In genomic region chr6:32190946-32191677, GRCh38 we compare ENCODE assay signal across 9 cellular contexts. TPM values are rescaled to one million over a fixed set of nuclear protein-coding genes. Genes with fewer than 3 reads are reported as not detected.
DNase-seq lines count a peak whose midpoint lies in the region; ATAC-seq and TF ChIP-seq lines count a peak whose summit lies in the region.
"Had no signal": no experiment of that assay in that cellular context is flagged by ENCODE, and none has a peak within 500 bp of the region (broad histone marks: within the 10 kb centered on the region; RNA-seq: fewer than 3 reads in every experiment).

No MANE protein-coding gene starts in this region.

- H3K4me1 Mint-ChIP-seq in activated CD8-positive, alpha-beta memory T cell treated with anti-CD3 and anti-CD28 coated beads, Interleukin-2, amount 10 ng/mL, durations not matched to agents 7 days and 5 days: peaks cover 49% of the 10 kb centered on the region
- H3K4me1 Mint-ChIP-seq in memory B cell: peaks cover 50% of the 10 kb centered on the region

- peak overlapping the region in 4 of 5 donors; percentile 88 to 96 (median 92) for H3K27ac ChIP-seq in adrenal gland
- H3K27ac ChIP-seq in thyroid gland: peak overlapping the region; percentile 97 to 99 (median 98)

- 77 to 85% (median 82%) methylated on average over 6 to 8 of the region's 8 CpGs for WGBS in adrenal gland, 4 donors
- WGBS in thyroid gland, 2 donors: 84 to 86% methylated on average over 8 of the region's 8 CpGs

- H3K36me3 ChIP-seq in adrenal gland (replicated peaks in 1 of 2) (peaks cover 0 to 21% of the 10 kb centered on the region in 2 donors), thyroid gland (peaks cover 6 to 13% of the 10 kb centered on the region in 2 donors)

- H3K4me3 Mint-ChIP-seq in activated CD8-positive, alpha-beta memory T cell treated with anti-CD3 and anti-CD28 coated beads, Interleukin-2, amount 10 ng/mL, durations not matched to agents 7 days and 5 days: peak overlapping the region; percentile 98
- peak overlapping the region; percentile 100 for H3K4me3 Mint-ChIP-seq in memory B cell

- TF ChIP-seq CTCF in adrenal gland (IDR thresholded peaks at IDR 0.05) (no peak), thyroid gland (IDR thresholded peaks at IDR 0.05) (no peak)

- TF ChIP-seq POLR2A in adrenal gland (IDR thresholded peaks at IDR 0.05) (no peak), thyroid gland (IDR thresholded peaks at IDR 0.05) (no peak)

- ATAC-seq in activated CD8-positive, alpha-beta memory T cell treated with anti-CD3 and anti-CD28 coated beads, Interleukin-2, amount 10 ng/mL, durations not matched to agents 7 days and 5 days: no peak
- ATAC-seq in memory B cell (ENCODE audit: low read depth): no peak
- no peak for ATAC-seq in HG02840 (IDR thresholded peaks at IDR 0.05; ENCODE audit: low FRiP score, unreplicated experiment)

- H3K27me3 Mint-ChIP-seq in activated CD8-positive, alpha-beta memory T cell treated with anti-CD3 and anti-CD28 coated beads, Interleukin-2, amount 10 ng/mL, durations not matched to agents 7 days and 5 days: no peaks in the 10 kb centered on the region
- H3K27me3 Mint-ChIP-seq in memory B cell: no peaks in the 10 kb centered on the region

- H3K27ac Mint-ChIP-seq in activated CD8-positive, alpha-beta memory T cell treated with anti-CD3 and anti-CD28 coated beads, Interleukin-2, amount 10 ng/mL, durations not matched to agents 7 days and 5 days: peak overlapping the region; percentile 95
- peak overlapping the region; percentile 95 for H3K27ac Mint-ChIP-seq in memory B cell

- CTCF ChIA-PET in activated CD8-positive, alpha-beta memory T cell treated with anti-CD3 and anti-CD28 coated beads, Interleukin-2, amount 10 ng/mL, durations not matched to agents 7 days and 5 days (lab: Charles Lee): interaction anchor here (4.2 kb wide), 1 partner anchor 13 kb away, joined by 31 read pairs; the partner anchor contains the start of genes AGPAT1 and RNF5

- DNase-seq in activated CD8-positive, alpha-beta memory T cell treated with anti-CD3 and anti-CD28 coated beads, Interleukin-2, amount 10 ng/mL, durations not matched to agents 7 days and 5 days: no peak
- DNase-seq in activated CD8-positive, alpha-beta memory T cell treated with anti-CD3 and anti-CD28 coated beads, Interleukin-2, amount 50 U/mL, for 4 hours: no peak
- peak in 2 of 7 donors; percentile 19 to 20 for DNase-seq in adrenal gland
- DNase-seq in memory B cell (ENCODE audit: low spot score in 2 of 2): no peak
- no peak for DNase-seq in thyroid gland
- no peak for DNase-seq in mesenteric fat pad (ENCODE audit: low spot score)
- no peak for DNase-seq in NCI-H1930 (lab: John Stamatoyannopoulos, UW)
- DNase-seq: effector CD4-positive, alpha-beta T cell had no signal

- H3K9me3 ChIP-seq in adrenal gland (replicated peaks in 1 of 3): no peaks in the 10 kb centered on the region
- H3K9me3 ChIP-seq in thyroid gland: no peaks in the 10 kb centered on the region

- intact Hi-C loops in adrenal gland (cut with DNase I) (loop anchor here in 1 of 2 donors (5.0 kb wide), 1 partner anchor 79 kb away; no protein-coding TSS in a partner anchor), thyroid gland (cut with DNase I) (no loop called here)

- no peak overlapping the region for H3K4me3 ChIP-seq in adrenal gland
- H3K4me3 ChIP-seq in thyroid gland (replicated peaks in 1 of 3): no peak overlapping the region

- no peaks in the 10 kb centered on the region for H3K27me3 ChIP-seq in adrenal gland
- no peaks in the 10 kb centered on the region for H3K27me3 ChIP-seq in thyroid gland

- H3K9me3 Mint-ChIP-seq in activated CD8-positive, alpha-beta memory T cell treated with anti-CD3 and anti-CD28 coated beads, Interleukin-2, amount 10 ng/mL, durations not matched to agents 7 days and 5 days (ENCODE audit: low read depth): no peaks in the 10 kb centered on the region
- H3K9me3 Mint-ChIP-seq in memory B cell: no peaks in the 10 kb centered on the region

- H3K36me3 Mint-ChIP-seq in activated CD8-positive, alpha-beta memory T cell treated with anti-CD3 and anti-CD28 coated beads, Interleukin-2, amount 10 ng/mL, durations not matched to agents 7 days and 5 days: peaks cover 40% of the 10 kb centered on the region
- H3K36me3 Mint-ChIP-seq in memory B cell: peaks cover 36% of the 10 kb centered on the region

- peaks cover 16 to 50% of the 10 kb centered on the region in 2 donors for H3K4me1 ChIP-seq in adrenal gland (replicated peaks in 1 of 2)
- H3K4me1 ChIP-seq in thyroid gland: peaks cover 26 to 57% of the 10 kb centered on the region in 2 donors

RNA-seq across cellular contexts. Expression of gene PBX2, which starts 1.1 kb away (rescaled TPM):
- total RNA-seq in activated CD8-positive, alpha-beta memory T cell treated with anti-CD3 and anti-CD28 coated beads, Interleukin-2, amount 10 ng/mL, durations not matched to agents 7 days and 5 days: 10 to 100 TPM; 60.0 to 61.6 TPM
- total RNA-seq in adrenal gland (100 to 1,000 TPM in 1 of 8 donors, 10 to 100 TPM in 7; 37.4 to 109 (median 61.3) TPM), thyroid gland (10 to 100 TPM; 66.0 to 93.4 (median 74.2) TPM), mesenteric fat pad (51.5 TPM)
- 100 to 1,000 TPM in 1 of 3 donors, 10 to 100 TPM in 2; 46.6 to 211 (median 85.1) TPM for polyA plus RNA-seq in adrenal gland

RNA-seq across cellular contexts. Expression of gene GPSM3, which starts 1.3 kb away (rescaled TPM):
- 100 to 1,000 TPM; 171 to 196 TPM for total RNA-seq in activated CD8-positive, alpha-beta memory T cell treated with anti-CD3 and anti-CD28 coated beads, Interleukin-2, amount 10 ng/mL, durations not matched to agents 7 days and 5 days
- total RNA-seq in adrenal gland (10 to 100 TPM; 12.7 to 40.3 (median 19.2) TPM), thyroid gland (1 to 10 TPM; 4.2 to 6.5 (median 5.5) TPM), mesenteric fat pad (39.2 TPM)
- 10 to 100 TPM in 2 of 3 donors, 1 to 10 TPM in 1; 4.8 to 32.2 (median 15.9) TPM for polyA plus RNA-seq in adrenal gland

RNA-seq across cellular contexts. Expression of gene AGER, which starts 7.1 kb away (rescaled TPM):
- total RNA-seq in activated CD8-positive, alpha-beta memory T cell treated with anti-CD3 and anti-CD28 coated beads, Interleukin-2, amount 10 ng/mL, durations not matched to agents 7 days and 5 days: 10 to 100 TPM; 20.7 to 22.0 TPM
- total RNA-seq in adrenal gland: 1 to 10 TPM in 7 of 8 donors, not detected in 1; 1.4 to 9.7 (median 2.7) TPM
- 10 to 100 TPM in 2 of 3 donors, 1 to 10 TPM in 1; 1.7 to 63.9 (median 18.1) TPM for polyA plus RNA-seq in adrenal gland
- 10 to 100 TPM; 10.3 to 70.6 (median 36.8) TPM for total RNA-seq in thyroid gland
- total RNA-seq in mesenteric fat pad: 5.7 TPM

RNA-seq across cellular contexts. Expression of gene RNF5, which starts 12.9 kb away (rescaled TPM):
- total RNA-seq in activated CD8-positive, alpha-beta memory T cell treated with anti-CD3 and anti-CD28 coated beads, Interleukin-2, amount 10 ng/mL, durations not matched to agents 7 days and 5 days: 10 to 100 TPM; 41.0 to 51.9 TPM
- 100 to 1,000 TPM in 6 of 8 donors, 10 to 100 TPM in 2; 90.6 to 146 (median 116) TPM for total RNA-seq in adrenal gland
- 100 to 1,000 TPM in 1 of 3 donors, 10 to 100 TPM in 2; 47.2 to 120 (median 93.2) TPM for polyA plus RNA-seq in adrenal gland
- 100 to 1,000 TPM in 3 of 4 donors, 10 to 100 TPM in 1; 64.0 to 114 (median 107) TPM for total RNA-seq in thyroid gland
- 32.3 TPM for total RNA-seq in mesenteric fat pad

RNA-seq across cellular contexts. Expression of gene AGPAT1, which starts 15.2 kb away (rescaled TPM):
- 10 to 100 TPM; 37.5 to 38.6 TPM for total RNA-seq in activated CD8-positive, alpha-beta memory T cell treated with anti-CD3 and anti-CD28 coated beads, Interleukin-2, amount 10 ng/mL, durations not matched to agents 7 days and 5 days
- total RNA-seq in adrenal gland (10 to 100 TPM; 51.9 to 91.9 (median 70.2) TPM), thyroid gland (10 to 100 TPM; 48.6 to 69.2 (median 54.8) TPM), mesenteric fat pad (39.9 TPM)
- polyA plus RNA-seq in adrenal gland: 10 to 100 TPM; 63.5 to 75.8 (median 70.1) TPM
